19 cellular contexts compared by ENCODE assay signal in genomic region chr20:50331469-50332251, GRCh38.
DNase-seq lines count a peak whose midpoint lies in the region; ATAC-seq and TF ChIP-seq lines count a peak whose summit lies in the region.
"Had no signal": no experiment of that assay in that cellular context is flagged by ENCODE, and none has a peak within 500 bp of the region (broad histone marks: within the 10 kb centered on the region; RNA-seq: fewer than 3 reads in every experiment).

No MANE protein-coding gene starts in this region.

- 62 to 76% methylated on average over 9 of the region's 9 CpGs for WGBS in body of pancreas, 2 donors
- 77% methylated on average over 9 of the region's 9 CpGs for WGBS in liver

- no peak overlapping the region for H3K9ac ChIP-seq in liver (ENCODE audit: low read depth in 1 of 2, low read length in 2 of 2)

- H3K36me3 ChIP-seq in body of pancreas (replicated peaks in 1 of 2; ENCODE audit: insufficient read depth in 1 of 2, low read depth in 2 of 2) (no peaks in the 10 kb centered on the region), liver (ENCODE audit: control insufficient read depth in 4 of 4, insufficient read depth in 3 of 4, low read depth in 1 of 4, low read length in 3 of 4) (no peaks in the 10 kb centered on the region)
- H3K36me3 ChIP-seq: gastrocnemius medialis had no signal

- no peaks in the 10 kb centered on the region for H3K27me3 ChIP-seq in body of pancreas
- no peaks in the 10 kb centered on the region for H3K27me3 ChIP-seq in liver (ENCODE audit: control insufficient read depth in 4 of 4, insufficient read depth in 4 of 4, low read length in 3 of 4)
- H3K27me3 ChIP-seq: gastrocnemius medialis had no signal

- no peak for TF ChIP-seq POLR2A in body of pancreas (IDR thresholded peaks at IDR 0.05)

- H3K4me1 ChIP-seq in body of pancreas (peaks cover 20% of the 10 kb centered on the region), liver (ENCODE audit: control insufficient read depth in 4 of 4, insufficient read depth in 4 of 4, low read length in 3 of 4) (peaks cover 8 to 16% (median 12%) of the 10 kb centered on the region in 4 donors)

- H3K27ac ChIP-seq in body of pancreas (peak overlapping the region in 2 of 4 donors; percentile 48 to 56), liver (ENCODE audit: low read depth in 1 of 2, low read length in 2 of 2) (no peak overlapping the region), skin epidermis (peak overlapping the region in 20 of 21 experiments; percentile 9 to 86 (median 49))
- H3K27ac ChIP-seq: gastrocnemius medialis, VCaP had no signal

- TF ChIP-seq RAD21 in Ishikawa (IDR thresholded peaks at IDR 0.05; ENCODE audit: low read depth) (no peak), liver (IDR thresholded peaks at IDR 0.05) (peak in 1 of 2 donors; percentile 49)

- no peak overlapping the region for H3K4me3 ChIP-seq in body of pancreas
- no peak overlapping the region for H3K4me3 ChIP-seq in liver (ENCODE audit: low read depth in 1 of 3, low read length in 3 of 3)
- H3K4me3 ChIP-seq in skin epidermis = no peak overlapping the region
- H3K4me3 ChIP-seq: gastrocnemius medialis, GM12878 had no signal

- H3K9me3 ChIP-seq in body of pancreas (no peaks in the 10 kb centered on the region), liver (ENCODE audit: control insufficient read depth in 4 of 4, low read length in 3 of 4) (no peaks in the 10 kb centered on the region)
- H3K9me3 ChIP-seq: gastrocnemius medialis had no signal

- intact Hi-C loops in body of pancreas (cut with DNase I) = no loop called here

- peak; percentile 50 to 78 (median 70) for DNase-seq in body of pancreas
- no peak for DNase-seq in NCI-H69 (lab: John Stamatoyannopoulos, UW)
- no peak for DNase-seq in stimulated activated naive CD8-positive, alpha-beta T cell treated with anti-CD3 and anti-CD28 coated beads, Interleukin-15, Interleukin-2, amounts not matched to agents 100 U/mL and 50 U/mL, for 24 hours
- DNase-seq: activated CD4-positive, alpha-beta T cell treated with anti-CD3 and anti-CD28 coated beads, Interleukin-2, amount 50 U/mL, for 4 hours; activated naive CD4-positive, alpha-beta T cell treated with Interleukin-2 at 50 U/mL for 16 hours; cortex of kidney; gastrocnemius medialis; KBM-7; NCI-H1092 treated with DMSO at 0.1 percent for 48 hours; NCI-H82; stimulated activated CD4-positive, alpha-beta T cell treated with anti-CD3 and anti-CD28 coated beads, Interleukin-2, amount 100 ng/mL, for 24 hours; T-cell had no signal

- ATAC-seq in body of pancreas = peak; percentile 80
- no peak for ATAC-seq in HG02970 (IDR thresholded peaks at IDR 0.05; ENCODE audit: low FRiP score, unreplicated experiment)
- ATAC-seq in GM21786 (IDR thresholded peaks at IDR 0.05; ENCODE audit: unreplicated experiment) = no peak
- no peak for ATAC-seq in stimulated activated naive CD8-positive, alpha-beta T cell treated with anti-CD3 and anti-CD28 coated beads, Interleukin-15, Interleukin-2, amounts not matched to agents 100 U/mL and 50 U/mL, for 24 hours
- ATAC-seq: gastrocnemius medialis, GM12878, T-cell had no signal

- TF ChIP-seq CTCF in body of pancreas (IDR thresholded peaks at IDR 0.05) (no peak), liver (IDR thresholded peaks at IDR 0.05; ENCODE audit: low read depth, low read length, missing input control) (no peak)

- no peak for TF ChIP-seq EP300 in Ishikawa (IDR thresholded peaks at IDR 0.05; ENCODE audit: borderline replicate concordance)

TF ChIP-seq in Ishikawa, 13 proteins besides CTCF, POLR2A, EP300 and RAD21:
- TF ChIP-seq NFIC (IDR thresholded peaks at IDR 0.05) (peak; percentile 40; the same call in 1 of the 2 replicates), TCF12 (IDR thresholded peaks at IDR 0.05; ENCODE audit: low read depth) (no peak), USF1 (IDR thresholded peaks at IDR 0.05) (no peak), TAF1 (IDR thresholded peaks at IDR 0.05; ENCODE audit: low read depth) (no peak), FOXM1 (IDR thresholded peaks at IDR 0.05; ENCODE audit: borderline replicate concordance, low read depth) (no peak), YY1 (IDR thresholded peaks at IDR 0.05; ENCODE audit: low read depth) (no peak)

TF ChIP-seq in liver, 16 proteins besides CTCF, POLR2A, EP300 and RAD21:
- TF ChIP-seq SP1 (IDR thresholded peaks at IDR 0.05) (peak; percentile 53), MAX (IDR thresholded peaks at IDR 0.05) (no peak), RXRA (IDR thresholded peaks at IDR 0.05) (peak; percentile 29 to 38), FOXA2 (IDR thresholded peaks at IDR 0.05) (no peak), HNF4A (conservative IDR thresholded peaks at IDR 0.05) (peak; percentile 4 to 66)
- TF ChIP-seq, protein P1, sequence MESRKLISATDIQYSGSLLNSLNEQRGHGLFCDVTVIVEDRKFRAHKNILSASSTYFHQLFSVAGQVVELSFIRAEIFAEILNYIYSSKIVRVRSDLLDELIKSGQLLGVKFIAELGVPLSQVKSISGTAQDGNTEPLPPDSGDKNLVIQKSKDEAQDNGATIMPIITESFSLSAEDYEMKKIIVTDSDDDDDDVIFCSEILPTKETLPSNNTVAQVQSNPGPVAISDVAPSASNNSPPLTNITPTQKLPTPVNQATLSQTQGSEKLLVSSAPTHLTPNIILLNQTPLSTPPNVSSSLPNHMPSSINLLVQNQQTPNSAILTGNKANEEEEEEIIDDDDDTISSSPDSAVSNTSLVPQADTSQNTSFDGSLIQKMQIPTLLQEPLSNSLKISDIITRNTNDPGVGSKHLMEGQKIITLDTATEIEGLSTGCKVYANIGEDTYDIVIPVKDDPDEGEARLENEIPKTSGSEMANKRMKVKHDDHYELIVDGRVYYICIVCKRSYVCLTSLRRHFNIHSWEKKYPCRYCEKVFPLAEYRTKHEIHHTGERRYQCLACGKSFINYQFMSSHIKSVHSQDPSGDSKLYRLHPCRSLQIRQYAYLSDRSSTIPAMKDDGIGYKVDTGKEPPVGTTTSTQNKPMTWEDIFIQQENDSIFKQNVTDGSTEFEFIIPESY (IDR thresholded peaks at IDR 0.05) = no peak

Comparison
In these comparisons a context has a peak if more than half of its experiments do, and no peak if none do; other contexts are left out.
1. DNase-seq: peak in body of pancreas (4 of 4); none in NCI-H69 (single experiment) and stimulated activated naive CD8-positive, alpha-beta T cell treated with anti-CD3 and anti-CD28 coated beads, Interleukin-15, Interleukin-2, amounts not matched to agents 100 U/mL and 50 U/mL, for 24 hours (single experiment).
2. H3K27ac ChIP-seq: peak in skin epidermis (20 of 21); none in liver (0 of 2).